21 cellular contexts compared by ENCODE assay signal in genomic region chr12:91183565-91183964, GRCh38. TPM values are rescaled to one million over a fixed set of nuclear protein-coding genes. Genes with fewer than 3 reads are reported as not detected.
DNase-seq lines count a peak whose midpoint lies in the region; ATAC-seq and TF ChIP-seq lines count a peak whose summit lies in the region.
"Had no signal": no experiment of that assay in that cellular context is flagged by ENCODE, and none has a peak within 500 bp of the region (broad histone marks: within the 10 kb centered on the region; RNA-seq: fewer than 3 reads in every experiment).

No MANE protein-coding gene starts in this region.

- H3K9me3 Mint-ChIP-seq in activated naive CD4-positive, alpha-beta T cell treated with anti-CD3 and anti-CD28 coated beads, Interleukin-2, amount 50 U/mL, for 72 hours, result no peaks in the 10 kb centered on the region
- H3K9me3 Mint-ChIP-seq: activated CD4-positive, alpha-beta memory T cell treated with anti-CD3 and anti-CD28 coated beads for 36 hours; activated T-cell treated with anti-CD3 and anti-CD28 coated beads, Interleukin-2, amount 50 U/mL, for 24 hours; IgD-negative memory B cell; naive thymus-derived CD4-positive, alpha-beta T cell had no signal

- peaks cover 24% of the 10 kb centered on the region for H3K79me2 ChIP-seq in hepatocyte

- H3K36me3 ChIP-seq in right atrium auricular region (no peaks in the 10 kb centered on the region), hepatocyte (replicated peaks; ENCODE audit: insufficient read depth, low read depth) (no peaks in the 10 kb centered on the region), skeletal muscle satellite cell (ENCODE audit: insufficient read depth, low read length) (no peaks in the 10 kb centered on the region), body of pancreas (replicated peaks in 1 of 2; ENCODE audit: insufficient read depth in 1 of 2, low read depth in 2 of 2) (no peaks in the 10 kb centered on the region)

- no peak overlapping the region for H3K27ac Mint-ChIP-seq in activated naive CD4-positive, alpha-beta T cell treated with anti-CD3 and anti-CD28 coated beads, Interleukin-2, amount 50 U/mL, for 72 hours
- H3K27ac Mint-ChIP-seq: activated CD4-positive, alpha-beta memory T cell treated with anti-CD3 and anti-CD28 coated beads for 36 hours; activated T-cell treated with anti-CD3 and anti-CD28 coated beads, Interleukin-2, amount 50 U/mL, for 24 hours; IgD-negative memory B cell; naive thymus-derived CD4-positive, alpha-beta T cell had no signal

- no peak for DNase-seq in right atrium auricular region (ENCODE audit: low spot score)
- DNase-seq in Right ventricle myocardium superior, result no peak
- DNase-seq in hepatocyte (ENCODE audit: low spot score), result no peak
- DNase-seq in body of pancreas, result no peak
- no peak for DNase-seq in activated naive CD4-positive, alpha-beta T cell treated with anti-CD3 and anti-CD28 coated beads, Interleukin-2, amount 50 U/mL, for 72 hours (ENCODE audit: low spot score in 2 of 2)
- no peak for DNase-seq in occipital lobe (lab: John Stamatoyannopoulos, UW)
- DNase-seq in NCI-H82 (lab: John Stamatoyannopoulos, UW), result no peak
- DNase-seq: activated CD4-positive, alpha-beta memory T cell treated with anti-CD3 and anti-CD28 coated beads for 36 hours; activated naive CD4-positive, alpha-beta T cell treated with anti-CD3 and anti-CD28 coated beads, Interleukin-2, amount 50 U/mL, for 16 hours; activated T-cell treated with anti-CD3 and anti-CD28 coated beads, Interleukin-2, amount 50 U/mL, for 24 hours; cortex of kidney; foreskin keratinocyte; H7; MM.1S; naive thymus-derived CD4-positive, alpha-beta T cell; NCI-H446; posterior cingulate gyrus; stimulated activated CD4-positive, alpha-beta T cell treated with anti-CD3 and anti-CD28 coated beads, Interleukin-12 subunit alpha, Interleukin-12 subunit beta, amount 100 ng/mL, for 4 hours; T-helper 1 cell had no signal

- H3K4me1 ChIP-seq in right atrium auricular region, result no peaks in the 10 kb centered on the region
- peaks cover 17% of the 10 kb centered on the region for H3K4me1 ChIP-seq in hepatocyte (ENCODE audit: insufficient read depth)
- H3K4me1 ChIP-seq in skeletal muscle satellite cell (ENCODE audit: control insufficient read depth, insufficient read depth, low read length), result peaks cover 48% of the 10 kb centered on the region
- no peaks in the 10 kb centered on the region for H3K4me1 ChIP-seq in body of pancreas

- intact Hi-C loops in Right ventricle myocardium superior (cut with DNase I) (no loop called here), body of pancreas (cut with DNase I) (no loop called here)

- H3K9me3 ChIP-seq in right atrium auricular region, result no peaks in the 10 kb centered on the region
- H3K9me3 ChIP-seq in hepatocyte (ENCODE audit: low read depth), result no peaks in the 10 kb centered on the region
- H3K9me3 ChIP-seq in skeletal muscle satellite cell (replicated peaks; ENCODE audit: low read length), result no peaks in the 10 kb centered on the region
- H3K9me3 ChIP-seq in body of pancreas, result no peaks in the 10 kb centered on the region

- ATAC-seq in Right ventricle myocardium superior (ENCODE audit: poor library complexity) (no peak), body of pancreas (no peak)
- ATAC-seq in activated naive CD4-positive, alpha-beta T cell treated with anti-CD3 and anti-CD28 coated beads, Interleukin-2, amount 50 U/mL, for 72 hours, result no peak
- ATAC-seq: foreskin keratinocyte; naive thymus-derived CD4-positive, alpha-beta T cell had no signal

- peak overlapping the region; percentile 76 to 77 for H3K27ac ChIP-seq in right atrium auricular region
- peak overlapping the region; percentile 88 for H3K27ac ChIP-seq in hepatocyte
- no peak overlapping the region for H3K27ac ChIP-seq in body of pancreas
- H3K27ac ChIP-seq: foreskin keratinocyte had no signal

- no peaks in the 10 kb centered on the region for H3K9me2 ChIP-seq in hepatocyte (replicated peaks; ENCODE audit: insufficient read depth)

- no peak overlapping the region for H2AFZ ChIP-seq in hepatocyte

- no peaks in the 10 kb centered on the region for H4K20me1 ChIP-seq in hepatocyte (ENCODE audit: insufficient read depth, poor library complexity, severe bottlenecking)

- TF ChIP-seq POLR2A in body of pancreas (IDR thresholded peaks at IDR 0.05), result no peak

- H3K4me3 ChIP-seq in right atrium auricular region, result peak overlapping the region in 1 of 2 donors; percentile 0
- H3K4me3 ChIP-seq in hepatocyte, result no peak overlapping the region
- H3K4me3 ChIP-seq in skeletal muscle satellite cell (ENCODE audit: low read length), result no peak overlapping the region
- no peak overlapping the region for H3K4me3 ChIP-seq in body of pancreas

- H3K36me3 Mint-ChIP-seq in activated naive CD4-positive, alpha-beta T cell treated with anti-CD3 and anti-CD28 coated beads, Interleukin-2, amount 50 U/mL, for 72 hours, result no peaks in the 10 kb centered on the region
- H3K36me3 Mint-ChIP-seq: activated CD4-positive, alpha-beta memory T cell treated with anti-CD3 and anti-CD28 coated beads for 36 hours; IgD-negative memory B cell; naive thymus-derived CD4-positive, alpha-beta T cell had no signal

- 46% methylated on average over 2 of the region's 2 CpGs for whole genome bisulfite sequencing in hepatocyte (ENCODE audit: low lambda C conversion rate, missing lambda C conversion rate)
- 53 to 57% methylated on average over 2 of the region's 2 CpGs for WGBS in body of pancreas, 2 donors

- TF ChIP-seq CTCF in right atrium auricular region (IDR thresholded peaks at IDR 0.05) (no peak), hepatocyte (IDR thresholded peaks at IDR 0.05; ENCODE audit: poor library complexity) (no peak), body of pancreas (IDR thresholded peaks at IDR 0.05) (no peak)

- H3K9ac ChIP-seq in skeletal muscle satellite cell (ENCODE audit: low read depth, low read length), result peak overlapping the region; percentile 81

- H3K27me3 ChIP-seq in right atrium auricular region (no peaks in the 10 kb centered on the region), hepatocyte (no peaks in the 10 kb centered on the region), skeletal muscle satellite cell (ENCODE audit: control insufficient read depth, insufficient read depth, low read length) (no peaks in the 10 kb centered on the region), body of pancreas (no peaks in the 10 kb centered on the region)
- H3K27me3 ChIP-seq: foreskin keratinocyte had no signal

- H3K4me2 ChIP-seq in hepatocyte, result peak overlapping the region; percentile 69
- peak overlapping the region; percentile 89 for H3K4me2 ChIP-seq in skeletal muscle satellite cell (ENCODE audit: low read length)

RNA-seq across cellular contexts. Expression of gene DCN, which starts 0.9 kb away (rescaled TPM):
- total RNA-seq in right atrium auricular region (1,000 to 10,000 TPM in 1 of 2 donors, 100 to 1,000 TPM in 1; 994 to 1,906 TPM), Right ventricle myocardium superior (800 TPM), hepatocyte (1,789 and 1,996 TPM in 2 replicates), body of pancreas (100 to 1,000 TPM; 301 to 314 TPM), occipital lobe (46.3 TPM)
- polyA plus RNA-seq in hepatocyte, result 2,382 and 2,576 TPM in 2 replicates
- 486 and 499 TPM in 2 replicates for total RNA-seq in skeletal muscle satellite cell (2012; rRNA removed)
- not detected for total RNA-seq in activated naive CD4-positive, alpha-beta T cell treated with anti-CD3 and anti-CD28 coated beads, Interleukin-2, amount 50 U/mL, for 72 hours
- total RNA-seq: activated CD4-positive, alpha-beta memory T cell treated with anti-CD3 and anti-CD28 coated beads for 36 hours; H7 had no signal
- polyA plus RNA-seq: IgD-negative memory B cell; naive thymus-derived CD4-positive, alpha-beta T cell had no signal

Comparison
In these comparisons a context has a peak if more than half of its experiments do, and no peak if none do; other contexts are left out.
1. H3K27ac ChIP-seq: peak in right atrium auricular region (2 of 2) and hepatocyte (single experiment); none in body of pancreas (0 of 4).
2. RNA of gene DCN, which starts 0.9 kb away (total RNA-seq): 1,789 to 1,996 TPM in hepatocyte, 994 to 1,906 TPM in right atrium auricular region, 800 TPM in Right ventricle myocardium superior (single experiment), 301 to 314 TPM in body of pancreas and 46.3 TPM in occipital lobe (single experiment); not detected in activated naive CD4-positive, alpha-beta T cell treated with anti-CD3 and anti-CD28 coated beads, Interleukin-2, amount 50 U/mL, for 72 hours; every median in the first group is over 10 times any median in the second.